ENCODE assay signal across 1 cellular context in the genomic region with DNA sequence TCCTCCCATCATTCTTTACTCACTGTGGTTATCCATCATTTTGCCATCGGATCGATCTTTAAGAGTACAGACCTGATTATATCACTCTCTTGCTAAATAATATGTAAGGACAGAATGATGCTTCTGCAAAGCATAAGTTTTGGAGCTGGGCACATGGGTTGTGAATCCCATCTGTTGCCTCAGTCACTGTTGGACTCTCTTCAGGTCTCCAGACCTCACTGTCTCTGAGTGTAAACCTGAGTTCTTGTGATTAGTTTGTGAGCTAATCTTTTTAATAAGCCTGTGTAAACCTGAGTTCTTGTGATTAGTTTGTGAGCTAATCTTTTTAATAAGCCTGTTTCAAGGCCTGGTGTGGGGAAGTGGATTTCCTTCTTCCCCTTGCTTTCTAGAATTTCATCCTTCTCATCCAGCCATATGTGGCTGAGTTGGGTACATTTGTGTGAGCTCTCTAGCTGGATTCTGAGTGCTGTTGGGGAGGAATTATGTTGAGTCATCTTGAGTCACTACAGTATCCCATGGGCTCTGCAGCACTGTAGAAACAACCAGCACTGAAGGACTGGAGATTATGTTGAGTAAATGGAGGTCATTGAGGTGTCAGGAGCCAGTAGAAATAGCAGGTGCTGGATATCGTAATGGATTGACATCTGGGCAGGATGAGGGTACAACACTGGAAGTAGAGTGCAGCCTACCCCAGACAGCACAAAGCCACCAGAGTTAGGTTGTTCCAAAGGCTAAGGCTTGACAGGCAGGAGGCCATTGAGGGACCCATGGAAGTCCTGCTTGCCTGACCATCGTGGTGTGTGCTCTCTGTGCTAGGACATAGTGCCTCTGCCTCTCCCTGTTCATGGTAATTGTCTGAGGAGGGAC.
TF ChIP-seq lines count a peak whose summit lies in the region.

No MANE protein-coding gene starts in this region.

TF ChIP-seq in K562, 482 proteins besides CTCF, POLR2A, EP300 and RAD21 (continued from another document):
- TF ChIP-seq, protein P1, sequence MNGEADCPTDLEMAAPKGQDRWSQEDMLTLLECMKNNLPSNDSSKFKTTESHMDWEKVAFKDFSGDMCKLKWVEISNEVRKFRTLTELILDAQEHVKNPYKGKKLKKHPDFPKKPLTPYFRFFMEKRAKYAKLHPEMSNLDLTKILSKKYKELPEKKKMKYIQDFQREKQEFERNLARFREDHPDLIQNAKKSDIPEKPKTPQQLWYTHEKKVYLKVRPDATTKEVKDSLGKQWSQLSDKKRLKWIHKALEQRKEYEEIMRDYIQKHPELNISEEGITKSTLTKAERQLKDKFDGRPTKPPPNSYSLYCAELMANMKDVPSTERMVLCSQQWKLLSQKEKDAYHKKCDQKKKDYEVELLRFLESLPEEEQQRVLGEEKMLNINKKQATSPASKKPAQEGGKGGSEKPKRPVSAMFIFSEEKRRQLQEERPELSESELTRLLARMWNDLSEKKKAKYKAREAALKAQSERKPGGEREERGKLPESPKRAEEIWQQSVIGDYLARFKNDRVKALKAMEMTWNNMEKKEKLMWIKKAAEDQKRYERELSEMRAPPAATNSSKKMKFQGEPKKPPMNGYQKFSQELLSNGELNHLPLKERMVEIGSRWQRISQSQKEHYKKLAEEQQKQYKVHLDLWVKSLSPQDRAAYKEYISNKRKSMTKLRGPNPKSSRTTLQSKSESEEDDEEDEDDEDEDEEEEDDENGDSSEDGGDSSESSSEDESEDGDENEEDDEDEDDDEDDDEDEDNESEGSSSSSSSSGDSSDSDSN (IDR thresholded peaks at IDR 0.05; ENCODE audit: borderline replicate concordance in 1 of 2, low read depth in 2 of 2, low read length in 2 of 2): peak in 1 of 2 experiments; percentile 47; a peak in 1 of 4 replicates
- TF ChIP-seq, protein P2, sequence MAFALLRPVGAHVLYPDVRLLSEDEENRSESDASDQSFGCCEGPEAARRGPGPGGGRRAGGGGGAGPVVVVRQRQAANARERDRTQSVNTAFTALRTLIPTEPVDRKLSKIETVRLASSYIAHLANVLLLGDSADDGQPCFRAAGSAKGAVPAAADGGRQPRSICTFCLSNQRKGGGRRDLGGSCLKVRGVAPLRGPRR (CRISPR knock-in tag; IDR thresholded peaks at IDR 0.05): no peak
- TF ChIP-seq SMARCE1 (IDR thresholded peaks at IDR 0.05) (peak; percentile 58), ZBTB8A (IDR thresholded peaks at IDR 0.05; ENCODE audit: partially characterized antibody) (no peak), C11orf30 (IDR thresholded peaks at IDR 0.05; ENCODE audit: low read depth) (peak; percentile 96), HEY1 (CRISPR knock-in tag; IDR thresholded peaks at IDR 0.05; ENCODE audit: borderline replicate concordance) (no peak), ZNF780A (CRISPR knock-in tag; IDR thresholded peaks at IDR 0.05) (no peak), CBFA2T2 (conservative IDR thresholded peaks at IDR 0.05) (peak; percentile 25; the same call in 1 of the 2 replicates), TEAD4 (IDR thresholded peaks at IDR 0.05; ENCODE audit: low read length) (peak; percentile 40; the same call in 1 of the 2 replicates), TEAD4 (CRISPR knock-in tag; IDR thresholded peaks at IDR 0.05; ENCODE audit: borderline replicate concordance) (no peak), FOS (IDR thresholded peaks at IDR 0.05; ENCODE audit: extremely low read depth, insufficient read length) (peak; percentile 40), MEIS2 (IDR thresholded peaks at IDR 0.05; ENCODE audit: partially characterized antibody) (peak; percentile 23), MAFK (IDR thresholded peaks at IDR 0.05; ENCODE audit: low read length) (peak; percentile 89), HLTF (IDR thresholded peaks at IDR 0.05) (no peak), TAL1 (IDR thresholded peaks at IDR 0.05) (peak; percentile 41), STAT5A (IDR thresholded peaks at IDR 0.05; ENCODE audit: borderline replicate concordance, low read length) (0 out of 2 replicates have a peak, but pooled peaks have one; percentile 23), ZNF76 (CRISPR knock-in tag; IDR thresholded peaks at IDR 0.05; ENCODE audit: borderline replicate concordance) (no peak), NFE2 (IDR thresholded peaks at IDR 0.05; ENCODE audit: low read depth) (peak; percentile 96)
- TF ChIP-seq, protein P3, sequence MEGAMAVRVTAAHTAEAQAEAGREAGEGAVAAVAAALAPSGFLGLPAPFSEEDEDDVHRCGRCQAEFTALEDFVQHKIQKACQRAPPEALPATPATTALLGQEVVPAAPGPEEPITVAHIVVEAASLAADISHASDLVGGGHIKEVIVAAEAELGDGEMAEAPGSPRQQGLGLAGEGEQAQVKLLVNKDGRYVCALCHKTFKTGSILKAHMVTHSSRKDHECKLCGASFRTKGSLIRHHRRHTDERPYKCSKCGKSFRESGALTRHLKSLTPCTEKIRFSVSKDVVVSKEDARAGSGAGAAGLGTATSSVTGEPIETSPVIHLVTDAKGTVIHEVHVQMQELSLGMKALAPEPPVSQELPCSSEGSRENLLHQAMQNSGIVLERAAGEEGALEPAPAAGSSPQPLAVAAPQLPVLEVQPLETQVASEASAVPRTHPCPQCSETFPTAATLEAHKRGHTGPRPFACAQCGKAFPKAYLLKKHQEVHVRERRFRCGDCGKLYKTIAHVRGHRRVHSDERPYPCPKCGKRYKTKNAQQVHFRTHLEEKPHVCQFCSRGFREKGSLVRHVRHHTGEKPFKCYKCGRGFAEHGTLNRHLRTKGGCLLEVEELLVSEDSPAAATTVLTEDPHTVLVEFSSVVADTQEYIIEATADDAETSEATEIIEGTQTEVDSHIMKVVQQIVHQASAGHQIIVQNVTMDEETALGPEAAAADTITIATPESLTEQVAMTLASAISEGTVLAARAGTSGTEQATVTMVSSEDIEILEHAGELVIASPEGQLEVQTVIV (CRISPR knock-in tag; IDR thresholded peaks at IDR 0.05; ENCODE audit: borderline replicate concordance): no peak
- TF ChIP-seq, protein P4, sequence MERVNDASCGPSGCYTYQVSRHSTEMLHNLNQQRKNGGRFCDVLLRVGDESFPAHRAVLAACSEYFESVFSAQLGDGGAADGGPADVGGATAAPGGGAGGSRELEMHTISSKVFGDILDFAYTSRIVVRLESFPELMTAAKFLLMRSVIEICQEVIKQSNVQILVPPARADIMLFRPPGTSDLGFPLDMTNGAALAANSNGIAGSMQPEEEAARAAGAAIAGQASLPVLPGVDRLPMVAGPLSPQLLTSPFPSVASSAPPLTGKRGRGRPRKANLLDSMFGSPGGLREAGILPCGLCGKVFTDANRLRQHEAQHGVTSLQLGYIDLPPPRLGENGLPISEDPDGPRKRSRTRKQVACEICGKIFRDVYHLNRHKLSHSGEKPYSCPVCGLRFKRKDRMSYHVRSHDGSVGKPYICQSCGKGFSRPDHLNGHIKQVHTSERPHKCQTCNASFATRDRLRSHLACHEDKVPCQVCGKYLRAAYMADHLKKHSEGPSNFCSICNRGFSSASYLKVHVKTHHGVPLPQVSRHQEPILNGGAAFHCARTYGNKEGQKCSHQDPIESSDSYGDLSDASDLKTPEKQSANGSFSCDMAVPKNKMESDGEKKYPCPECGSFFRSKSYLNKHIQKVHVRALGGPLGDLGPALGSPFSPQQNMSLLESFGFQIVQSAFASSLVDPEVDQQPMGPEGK (CRISPR knock-in tag; IDR thresholded peaks at IDR 0.05; ENCODE audit: borderline replicate concordance): no peak
- TF ChIP-seq, protein P5, sequence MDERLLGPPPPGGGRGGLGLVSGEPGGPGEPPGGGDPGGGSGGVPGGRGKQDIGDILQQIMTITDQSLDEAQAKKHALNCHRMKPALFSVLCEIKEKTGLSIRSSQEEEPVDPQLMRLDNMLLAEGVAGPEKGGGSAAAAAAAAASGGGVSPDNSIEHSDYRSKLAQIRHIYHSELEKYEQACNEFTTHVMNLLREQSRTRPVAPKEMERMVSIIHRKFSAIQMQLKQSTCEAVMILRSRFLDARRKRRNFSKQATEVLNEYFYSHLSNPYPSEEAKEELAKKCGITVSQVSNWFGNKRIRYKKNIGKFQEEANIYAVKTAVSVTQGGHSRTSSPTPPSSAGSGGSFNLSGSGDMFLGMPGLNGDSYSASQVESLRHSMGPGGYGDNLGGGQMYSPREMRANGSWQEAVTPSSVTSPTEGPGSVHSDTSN (CRISPR knock-in tag; IDR thresholded peaks at IDR 0.05; ENCODE audit: low read depth): no peak
- TF ChIP-seq, protein P5 (tag; conservative IDR thresholded peaks at IDR 0.05; ENCODE audit: low read depth): peak; percentile 43
